In the genomic region with DNA sequence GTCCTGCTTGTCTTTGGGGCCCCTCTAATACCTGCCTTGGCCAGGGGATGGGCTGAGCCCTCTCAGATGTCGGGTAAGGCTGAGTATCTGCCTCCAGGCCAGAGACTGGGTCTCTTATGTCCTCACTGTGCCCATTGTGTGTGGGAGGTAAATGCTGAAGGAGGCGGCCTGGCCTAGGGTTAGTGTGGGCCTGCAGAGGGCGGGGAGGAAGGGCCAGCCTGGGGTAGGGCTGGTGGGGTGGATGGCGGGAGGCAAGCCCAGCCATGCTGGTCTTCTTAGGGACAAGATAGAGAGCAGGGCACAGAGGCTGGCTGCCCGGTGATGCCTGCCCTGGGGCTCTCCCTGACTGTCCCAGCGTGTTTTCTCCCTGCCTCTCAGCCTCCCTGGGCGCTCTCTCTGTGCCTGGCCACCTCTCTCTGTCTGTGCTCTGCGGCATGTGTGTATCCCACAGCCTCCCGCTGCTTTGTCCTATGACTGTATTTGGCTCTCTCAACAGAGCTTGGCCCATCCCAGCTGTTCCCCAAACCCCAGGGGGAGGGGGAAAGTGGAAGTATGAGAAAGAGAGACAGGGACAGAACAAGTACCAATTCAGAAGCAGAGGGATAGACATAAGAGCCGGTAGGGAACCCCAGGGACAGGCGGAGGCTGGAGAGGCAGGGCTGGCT, we compare ENCODE assay signal across 12 cellular contexts. TPM values are rescaled to one million over a fixed set of nuclear protein-coding genes. Genes with fewer than 3 reads are reported as not detected.
DNase-seq lines count a peak whose midpoint lies in the region; ATAC-seq and TF ChIP-seq lines count a peak whose summit lies in the region.
"Had no signal": no experiment of that assay in that cellular context is flagged by ENCODE, and none has a peak within 500 bp of the region (broad histone marks: within the 10 kb centered on the region; RNA-seq: fewer than 3 reads in every experiment).

No MANE protein-coding gene starts in this region.

- no peaks in the 10 kb centered on the region for H3K9me3 ChIP-seq in colonic mucosa
- H3K9me3 ChIP-seq in mesenchymal stem cell (ENCODE audit: control insufficient read depth, low read length), result no peaks in the 10 kb centered on the region

- H3K18ac ChIP-seq in mesenchymal stem cell (ENCODE audit: low read depth in 1 of 2, low read length in 2 of 2), result peak overlapping the region; percentile 63 to 84

- no peaks in the 10 kb centered on the region for H3K4me1 ChIP-seq in colonic mucosa
- peaks cover 2% of the 10 kb centered on the region for H3K4me1 ChIP-seq in mesenchymal stem cell (ENCODE audit: control insufficient read depth, insufficient read depth, low read depth, low read length)

- H3K4me3 ChIP-seq in colonic mucosa, result no peak overlapping the region
- no peak overlapping the region for H3K4me3 ChIP-seq in mesenchymal stem cell (ENCODE audit: insufficient read depth in 1 of 2, low read depth in 1 of 2, low read length in 2 of 2)

- ATAC-seq in GM21786 (IDR thresholded peaks at IDR 0.05; ENCODE audit: unreplicated experiment), result no peak
- ATAC-seq: naive thymus-derived CD8-positive, alpha-beta T cell had no signal

- no peaks in the 10 kb centered on the region for H3K27me3 ChIP-seq in colonic mucosa
- H3K27me3 ChIP-seq in mesenchymal stem cell (ENCODE audit: control insufficient read depth in 1 of 2, insufficient read depth in 1 of 2, low read length in 2 of 2), result peaks cover 85 to 90% of the 10 kb centered on the region in 2 experiments

- no peak overlapping the region for H2BK5ac ChIP-seq in mesenchymal stem cell (ENCODE audit: low read depth, low read length, poor library complexity, severe bottlenecking)

- no peak overlapping the region for H2AK5ac ChIP-seq in mesenchymal stem cell (ENCODE audit: low read length, severe bottlenecking)

- peak overlapping the region in 1 of 2 experiments; percentile 61 for H3K23ac ChIP-seq in mesenchymal stem cell (ENCODE audit: low read length in 2 of 2)

- peak overlapping the region; percentile 91 for H4K91ac ChIP-seq in mesenchymal stem cell (ENCODE audit: low read length)

- no peak for TF ChIP-seq CTCF in colonic mucosa (IDR thresholded peaks at IDR 0.05)

- intact Hi-C loops in colonic mucosa (cut with DNase I), result no loop called here

- 66% methylated on average over 8 of the region's 11 CpGs for WGBS in mesenchymal stem cell

- no peak overlapping the region for H4K8ac ChIP-seq in mesenchymal stem cell (ENCODE audit: low read length)

- no peak overlapping the region for H3K9ac ChIP-seq in colonic mucosa (ENCODE audit: low read depth in 2 of 2, low read length in 2 of 2)
- no peak overlapping the region for H3K9ac ChIP-seq in mesenchymal stem cell (ENCODE audit: low read length)

- H3K79me1 ChIP-seq in mesenchymal stem cell (replicated peaks; ENCODE audit: low read length, poor library complexity, severe bottlenecking), result no peaks in the 10 kb centered on the region

- peak overlapping the region; percentile 60 for H3K27ac ChIP-seq in colonic mucosa
- H3K27ac ChIP-seq in mesenchymal stem cell (ENCODE audit: low read length, poor library complexity, severe bottlenecking), result no peak overlapping the region
- peak overlapping the region; percentile 65 for H3K27ac ChIP-seq in temporal lobe (ENCODE audit: low read depth, low read length)

- DNase-seq in NCI-H1694 treated with DMSO at 0.1 percent for 48 hours (lab: John Stamatoyannopoulos, UW) (peak; percentile 73), colonic mucosa (no peak), mesenchymal stem cell (peak; percentile 66), DMS153 treated with DMSO at 0.1 percent for 48 hours (lab: John Stamatoyannopoulos, UW; ENCODE audit: unreplicated experiment) (no peak), NCI-H226 (no peak)
- DNase-seq: DMS53; foreskin melanocyte; naive thymus-derived CD8-positive, alpha-beta T cell; NCI-H1105; RPMI8226 had no signal

- no peak overlapping the region for H3K4me2 ChIP-seq in mesenchymal stem cell (ENCODE audit: low read length, poor library complexity, severe bottlenecking)

- H3K36me3 ChIP-seq in colonic mucosa, result no peaks in the 10 kb centered on the region
- no peaks in the 10 kb centered on the region for H3K36me3 ChIP-seq in mesenchymal stem cell (ENCODE audit: control insufficient read depth in 1 of 2, insufficient read depth in 2 of 2, low read depth in 1 of 2, low read length in 2 of 2)

- peak overlapping the region; percentile 56 for H2BK120ac ChIP-seq in mesenchymal stem cell (ENCODE audit: low read depth, low read length)

- peak overlapping the region; percentile 63 for H2BK15ac ChIP-seq in mesenchymal stem cell (ENCODE audit: low read depth, poor library complexity, severe bottlenecking)

- H2AFZ ChIP-seq in mesenchymal stem cell (ENCODE audit: low read depth, low read length), result peak overlapping the region; percentile 19

- H3K14ac ChIP-seq in mesenchymal stem cell (ENCODE audit: low read length in 2 of 2), result peak overlapping the region in 1 of 2 experiments; percentile 53

- peak overlapping the region; percentile 28 to 87 for H2BK12ac ChIP-seq in mesenchymal stem cell (ENCODE audit: low read length in 2 of 2)

- no peak overlapping the region for H3K4ac ChIP-seq in mesenchymal stem cell (ENCODE audit: low read depth in 1 of 2, low read length in 2 of 2)

RNA-seq across cellular contexts. Expression of a gene that starts 57.0 kb away (rescaled TPM):
- 1 to 10 TPM; 5.6 to 8.9 TPM for total RNA-seq in colonic mucosa
- polyA plus RNA-seq in mesenchymal stem cell (2013, experiment 1 of 2), result 0.61 TPM
- 0.56 TPM for polyA plus RNA-seq in mesenchymal stem cell (2013, experiment 2 of 2)
- 80.4 TPM for total RNA-seq in temporal lobe

Comparison
In these comparisons a context has a peak if more than half of its experiments do, and no peak if none do; other contexts are left out.
1. DNase-seq: peak in NCI-H1694 treated with DMSO at 0.1 percent for 48 hours (single experiment) and mesenchymal stem cell (single experiment); none in colonic mucosa (single experiment), DMS153 treated with DMSO at 0.1 percent for 48 hours (single experiment) and NCI-H226 (single experiment).